Comparison of ENCODE assay signal across 8 cellular contexts in the genomic region with DNA sequence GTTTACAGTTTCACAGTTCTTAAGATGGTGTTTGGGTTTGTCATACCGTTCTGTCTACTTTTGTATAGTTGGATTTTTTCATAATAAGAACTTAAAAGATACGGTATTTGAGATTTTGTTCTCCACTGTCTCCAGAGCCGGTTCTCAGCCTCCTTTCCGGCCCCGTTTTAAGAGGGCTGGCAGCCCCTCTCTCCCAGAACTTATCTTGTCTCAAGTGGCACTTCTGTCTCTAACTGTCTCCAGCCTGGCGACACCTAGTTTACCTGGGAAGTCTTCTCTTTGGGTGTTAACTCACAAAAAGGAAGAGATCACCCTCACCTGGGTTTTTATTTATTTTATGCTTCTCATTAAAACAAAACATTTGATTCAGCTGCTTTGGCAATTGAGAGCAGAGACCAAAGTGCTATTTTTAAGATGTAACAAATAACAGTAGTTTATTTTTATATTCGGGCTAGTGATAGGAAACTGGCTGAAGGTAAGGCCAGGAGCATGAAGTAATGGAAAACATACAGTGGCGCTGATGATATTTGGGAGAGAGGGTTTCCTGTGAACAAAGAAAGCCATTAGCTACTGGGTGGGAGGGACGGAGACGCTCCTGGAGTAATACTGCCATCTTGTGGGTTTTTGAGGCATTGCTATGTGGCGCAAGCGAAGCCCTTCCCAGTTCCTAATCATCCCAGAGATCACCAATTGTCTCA. TPM values are rescaled to one million over a fixed set of nuclear protein-coding genes. Genes with fewer than 3 reads are reported as not detected.
DNase-seq lines count a peak whose midpoint lies in the region; ATAC-seq, FAIRE-seq and TF ChIP-seq lines count a peak whose summit lies in the region.

No MANE protein-coding gene starts in this region.

- no peak overlapping the region for H3K9ac ChIP-seq in HepG2 (ENCODE audit: insufficient read depth, low read depth, low read length)

- no peaks in the 10 kb centered on the region for H4K20me1 ChIP-seq in HepG2 (ENCODE audit: insufficient read depth, low read length)

- H2AFZ ChIP-seq in HepG2 (ENCODE audit: low read length), result peak overlapping the region; percentile 62

- 26% methylated on average over 10 of the region's 12 CpGs for WGBS in HepG2 (ENCODE audit: low lambda C conversion rate)

- intact Hi-C loops in HepG2 (cut with micrococcal nuclease; ENCODE audit: unreplicated experiment), result loop anchor here (1.0 to 10.0 kb wide), 5 partner anchors 77 to 408 kb away; partner anchors contain the start of genes DENND4C, RPS6 and RRAGA

- ATAC-seq in GM18907 (IDR thresholded peaks at IDR 0.05; ENCODE audit: unreplicated experiment), result peak; percentile 80
- peak; percentile 80 for ATAC-seq in HG03159 (IDR thresholded peaks at IDR 0.05; ENCODE audit: unreplicated experiment)
- peak; percentile 95 for ATAC-seq in HepG2

- DNase-seq in BJ (ENCODE audit: low read depth) (no peak), NCI-H2196 treated with DMSO at 0.1 percent for 48 hours (lab: John Stamatoyannopoulos, UW; ENCODE audit: unreplicated experiment) (peak; percentile 73), coronary artery (ENCODE audit: low spot score) (peak; percentile 81), HepG2 (ENCODE audit: low spot score) (peak; percentile 66)
- peak; percentile 58 for DNase-seq in activated CD4-positive, CD25-positive, alpha-beta regulatory T cell treated with anti-CD3 and anti-CD28 coated beads, Interleukin-2, amount 50 U/mL, for 72 hours
- DNase-seq in stimulated activated CD4-positive, alpha-beta T cell treated with anti-CD3 and anti-CD28 coated beads, Interleukin-4, amount 100 ng/mL, for 4 hours, result peak; percentile 36 to 56

- H3K79me2 ChIP-seq in HepG2 (ENCODE audit: insufficient read depth, low read length), result no peaks in the 10 kb centered on the region

- H3K27ac ChIP-seq in coronary artery (peak overlapping the region in 1 of 2 donors; percentile 2), HepG2 (ENCODE audit: extremely low read length, insufficient read depth, low read length) (no peak overlapping the region)

- H3K9me3 ChIP-seq in HepG2 (ENCODE audit: low read length), result no peaks in the 10 kb centered on the region

- TF ChIP-seq RAD21 in HepG2 (CRISPR knock-in tag; IDR thresholded peaks at IDR 0.05), result peak; percentile 91

- no peak for TF ChIP-seq POLR2A in HepG2 (IDR thresholded peaks at IDR 0.05; ENCODE audit: insufficient read depth in 1 of 2, low read depth in 2 of 2, low read length in 2 of 2)

- TF ChIP-seq CTCF in BJ (IDR thresholded peaks at IDR 0.05; ENCODE audit: insufficient read depth, low read depth, low read length) (peak; percentile 91), coronary artery (IDR thresholded peaks at IDR 0.05) (peak; percentile 86), HepG2 (CRISPR knock-in tag; IDR thresholded peaks at IDR 0.05) (peak; percentile 92)

- FAIRE-seq in HepG2 (lab: Jason Lieb, UNC), result peak; percentile 85

- no TSS peak for BruUV-seq in HepG2 (replicated peaks; lab: Mats Ljungman, UMichigan)

- in situ Hi-C loops in HepG2 (cut with HindIII; ENCODE audit: extremely low pct_ligation_motif_present, low pct_unique_long_range_greater_than_20kb), result no loop called here

- H3K4me1 ChIP-seq in HepG2 (ENCODE audit: insufficient read depth, low read length), result peaks cover 5% of the 10 kb centered on the region; the same call in 1 of the 2 replicates

- H3K4me3 ChIP-seq in BJ (ENCODE audit: low read depth, low read length), result no peak overlapping the region
- H3K4me3 ChIP-seq in coronary artery, result peak overlapping the region; percentile 49
- peak overlapping the region in 2 of 3 experiments; percentile 30; a peak in 2 of 6 replicates for H3K4me3 ChIP-seq in HepG2 (replicated peaks in 1 of 3; ENCODE audit: insufficient read depth in 1 of 3, low read depth in 2 of 3, low read length in 3 of 3)

- H3K36me3 ChIP-seq in BJ (ENCODE audit: control insufficient read depth, insufficient read depth, low read length), result no peaks in the 10 kb centered on the region
- H3K36me3 ChIP-seq in HepG2 (replicated peaks in 1 of 2; ENCODE audit: control insufficient read depth in 1 of 2, insufficient read depth in 2 of 2, low read length in 2 of 2), result no peaks in the 10 kb centered on the region

- peak overlapping the region; percentile 66 for H3K4me2 ChIP-seq in HepG2 (ENCODE audit: low read depth, low read length)

- H3K27me3 ChIP-seq in BJ (ENCODE audit: control insufficient read depth, insufficient read depth, low read length) (no peaks in the 10 kb centered on the region), HepG2 (ENCODE audit: control insufficient read depth in 1 of 2, insufficient read depth in 2 of 2, low read length in 2 of 2) (no peaks in the 10 kb centered on the region)

- CTCF ChIA-PET in BJ (lab: Yijun Ruan, JAX) (interaction anchor here (0.5 to 8.1 kb wide), 25 partner anchors 8 to 1646 kb away, joined by 3 to 48 read pairs (median 4); partner anchors contain the start of gene RRAGA), HepG2 (lab: Yijun Ruan, JAX; ENCODE audit: low intra/inter-chr PET ratio, low total read pairs) (no interaction called here)

- POLR2A ChIA-PET in BJ (lab: Charles Lee) (no interaction called here), HepG2 (lab: Yijun Ruan, JAX) (no interaction called here)

- no peak for TF ChIP-seq EP300 in HepG2 (IDR thresholded peaks at IDR 0.05; ENCODE audit: low read depth in 2 of 2, low read length in 2 of 2)
- no peak for TF ChIP-seq EP300 in HepG2 (CRISPR knock-in tag; IDR thresholded peaks at IDR 0.05; ENCODE audit: borderline replicate concordance)

TF ChIP-seq in HepG2, 621 proteins besides CTCF, POLR2A, EP300 and RAD21 (continues in another document):
- 0 out of 2 replicates have a peak, but pooled peaks have one; percentile 27 for TF ChIP-seq MAZ (IDR thresholded peaks at IDR 0.05; ENCODE audit: borderline replicate concordance, low read depth, low read length)
- no peak for TF ChIP-seq MAZ (CRISPR knock-in tag; IDR thresholded peaks at IDR 0.05; ENCODE audit: low read depth)
- TF ChIP-seq IRF2 (CRISPR knock-in tag; IDR thresholded peaks at IDR 0.05), result peak; percentile 35; the same call in 1 of the 2 replicates
- no peak for TF ChIP-seq SOX6 (IDR thresholded peaks at IDR 0.05)
- peak; percentile 38; the same call in 1 of the 2 replicates for TF ChIP-seq SOX6 (CRISPR knock-in tag; IDR thresholded peaks at IDR 0.05)
- 0 out of 2 replicates have a peak, but pooled peaks have one; percentile 18 for TF ChIP-seq THAP11 (CRISPR knock-in tag; IDR thresholded peaks at IDR 0.05)
- TF ChIP-seq, protein P1, sequence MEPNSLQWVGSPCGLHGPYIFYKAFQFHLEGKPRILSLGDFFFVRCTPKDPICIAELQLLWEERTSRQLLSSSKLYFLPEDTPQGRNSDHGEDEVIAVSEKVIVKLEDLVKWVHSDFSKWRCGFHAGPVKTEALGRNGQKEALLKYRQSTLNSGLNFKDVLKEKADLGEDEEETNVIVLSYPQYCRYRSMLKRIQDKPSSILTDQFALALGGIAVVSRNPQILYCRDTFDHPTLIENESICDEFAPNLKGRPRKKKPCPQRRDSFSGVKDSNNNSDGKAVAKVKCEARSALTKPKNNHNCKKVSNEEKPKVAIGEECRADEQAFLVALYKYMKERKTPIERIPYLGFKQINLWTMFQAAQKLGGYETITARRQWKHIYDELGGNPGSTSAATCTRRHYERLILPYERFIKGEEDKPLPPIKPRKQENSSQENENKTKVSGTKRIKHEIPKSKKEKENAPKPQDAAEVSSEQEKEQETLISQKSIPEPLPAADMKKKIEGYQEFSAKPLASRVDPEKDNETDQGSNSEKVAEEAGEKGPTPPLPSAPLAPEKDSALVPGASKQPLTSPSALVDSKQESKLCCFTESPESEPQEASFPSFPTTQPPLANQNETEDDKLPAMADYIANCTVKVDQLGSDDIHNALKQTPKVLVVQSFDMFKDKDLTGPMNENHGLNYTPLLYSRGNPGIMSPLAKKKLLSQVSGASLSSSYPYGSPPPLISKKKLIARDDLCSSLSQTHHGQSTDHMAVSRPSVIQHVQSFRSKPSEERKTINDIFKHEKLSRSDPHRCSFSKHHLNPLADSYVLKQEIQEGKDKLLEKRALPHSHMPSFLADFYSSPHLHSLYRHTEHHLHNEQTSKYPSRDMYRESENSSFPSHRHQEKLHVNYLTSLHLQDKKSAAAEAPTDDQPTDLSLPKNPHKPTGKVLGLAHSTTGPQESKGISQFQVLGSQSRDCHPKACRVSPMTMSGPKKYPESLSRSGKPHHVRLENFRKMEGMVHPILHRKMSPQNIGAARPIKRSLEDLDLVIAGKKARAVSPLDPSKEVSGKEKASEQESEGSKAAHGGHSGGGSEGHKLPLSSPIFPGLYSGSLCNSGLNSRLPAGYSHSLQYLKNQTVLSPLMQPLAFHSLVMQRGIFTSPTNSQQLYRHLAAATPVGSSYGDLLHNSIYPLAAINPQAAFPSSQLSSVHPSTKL (CRISPR knock-in tag; IDR thresholded peaks at IDR 0.05), result peak; percentile 32; the same call in 1 of the 2 replicates
- TF ChIP-seq CEBPB (IDR thresholded peaks at IDR 0.05; ENCODE audit: borderline replicate concordance, low read depth, low read length), result peak; percentile 76

RNA-seq across cellular contexts. Expression of gene ACER2, which starts 48.3 kb away (rescaled TPM):
- polyA plus RNA-seq in BJ (2011; rRNA removed) (1.4 and 1.8 TPM in 2 replicates), HepG2 (2011; rRNA removed) (1.9 and 2.6 TPM in 2 replicates)
- polyA minus RNA-seq in BJ (2011; rRNA and poly(A)+ RNA removed), result 2.7 and 2.8 TPM in 2 replicates
- total RNA-seq in HepG2 (2016; rRNA removed; fragmentation: Illumina TruSeq; extraction: Trizol), result 2.1 and 3.4 TPM in 2 replicates
- 1.2 and 1.5 TPM in 2 replicates for total RNA-seq in HepG2 (2016; cell fraction: cytosol; rRNA removed; fragmentation: Illumina TruSeq; extraction: Trizol; ENCODE audit: low read depth)
- total RNA-seq in HepG2 (2016; cell fraction: insoluble cytoplasmic fraction; rRNA removed; fragmentation: Illumina TruSeq; extraction: Trizol), result 1.9 and 2.6 TPM in 2 replicates
- 0.93 and 1.0 TPM in 2 replicates for total RNA-seq in HepG2 (2016; cell fraction: membrane; rRNA removed; fragmentation: Illumina TruSeq; extraction: Trizol)
- total RNA-seq in HepG2 (2016; cell fraction: nucleus; rRNA removed; fragmentation: Illumina TruSeq; extraction: Trizol), result 3.6 and 3.9 TPM in 2 replicates
- polyA plus RNA-seq in HepG2 (2011; cell fraction: cytosol; rRNA removed), result 1.6 and 2.5 TPM in 2 replicates
- polyA plus RNA-seq in HepG2 (2011; cell fraction: nucleus; rRNA removed), result 1.7 and 2.5 TPM in 2 replicates
- 0.88 and 0.91 TPM in 2 replicates for polyA plus RNA-seq in HepG2 (2012)
- 0.09 and 0.10 TPM in 2 replicates for polyA plus RNA-seq in HepG2 (2016; cell fraction: cytosol; fragmentation: Illumina TruSeq; extraction: Trizol; ENCODE audit: low read depth)
- polyA plus RNA-seq in HepG2 (2016; cell fraction: insoluble cytoplasmic fraction; fragmentation: Illumina TruSeq; extraction: Trizol; ENCODE audit: low read depth), result 0.88 and 1.1 TPM in 2 replicates
- polyA plus RNA-seq in HepG2 (2016; cell fraction: membrane; fragmentation: Illumina TruSeq; extraction: Trizol; ENCODE audit: low read depth), result 0.19 and 0.26 TPM in 2 replicates
- 4.1 and 4.3 TPM in 2 replicates for polyA plus RNA-seq in HepG2 (2016; cell fraction: nucleus; fragmentation: Illumina TruSeq; extraction: Trizol; ENCODE audit: insufficient read depth, low read depth)
- polyA minus RNA-seq in HepG2 (2011; rRNA and poly(A)+ RNA removed; ENCODE audit: low replicate concordance), result 10.2 and 11.3 TPM in 2 replicates
- 3.8 and 6.3 TPM in 2 replicates for polyA minus RNA-seq in HepG2 (2011; cell fraction: cytosol; rRNA and poly(A)+ RNA removed)
- polyA minus RNA-seq in HepG2 (2011; cell fraction: nucleus; rRNA and poly(A)+ RNA removed), result 2.7 and 4.1 TPM in 2 replicates
